Comparison of ENCODE assay signal across 8 cellular contexts in the genomic region with DNA sequence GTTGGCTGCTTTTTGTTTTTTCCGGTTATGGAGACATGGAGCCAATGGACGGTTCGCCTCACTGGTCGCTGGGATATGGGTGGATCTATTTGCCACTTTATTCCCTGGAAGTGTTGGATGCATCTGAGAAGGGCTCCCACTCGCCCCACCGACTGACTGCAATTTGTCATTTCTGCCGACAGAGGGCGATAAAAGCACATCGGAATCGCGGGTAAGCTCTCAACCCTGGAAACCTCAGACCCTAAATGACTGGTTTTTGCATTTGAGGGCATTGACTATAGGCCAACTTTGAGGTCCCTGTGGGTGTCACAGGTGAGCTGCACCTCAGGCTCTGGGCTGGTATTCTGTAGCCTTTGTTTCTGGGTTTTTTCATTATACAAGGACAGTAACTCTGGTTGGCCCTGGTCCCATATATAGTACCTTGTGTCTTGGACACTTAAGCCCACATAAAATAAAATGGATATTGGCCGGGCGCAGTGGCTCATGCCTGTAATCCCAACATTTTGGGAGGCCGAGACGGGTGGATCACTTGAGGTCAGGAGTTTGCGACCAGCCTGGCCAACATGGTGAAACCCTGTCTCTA.
DNase-seq lines count a peak whose midpoint lies in the region; ATAC-seq and TF ChIP-seq lines count a peak whose summit lies in the region.

No MANE protein-coding gene starts in this region.

- no peak overlapping the region for H3K4me3 ChIP-seq in astrocyte of the spinal cord (ENCODE audit: low read depth, low read length)

- in situ Hi-C loops in astrocyte of the spinal cord (cut with HindIII; ENCODE audit: low sequenced_read_pairs): no loop called here

- TF ChIP-seq CTCF in LNCAP (IDR thresholded peaks at IDR 0.05) (peak; percentile 92), astrocyte of the spinal cord (IDR thresholded peaks at IDR 0.05; ENCODE audit: low read depth, low read length) (peak; percentile 83)

- DNase-seq in EL (peak; percentile 57), T follicular helper cell (ENCODE audit: low read depth) (peak; percentile 22), astrocyte of the spinal cord (ENCODE audit: low read depth, low spot score) (peak; percentile 32), iPS-NIHi11 (ENCODE audit: low spot score) (peak; percentile 85)
- peak; percentile 59 for DNase-seq in stimulated activated CD4-positive, alpha-beta T cell treated with anti-CD3 and anti-CD28 coated beads, Interleukin-15, amount 100 ng/mL, for 24 hours

- ATAC-seq in GM21526 (IDR thresholded peaks at IDR 0.05; ENCODE audit: low FRiP score, unreplicated experiment) (no peak), GM19395 (IDR thresholded peaks at IDR 0.05; ENCODE audit: unreplicated experiment) (no peak)

Comparison
In these comparisons a context has a peak if more than half of its experiments do, and no peak if none do; other contexts are left out.
1. DNase-seq: peak in every context shown above with its lines; median percentile 85 in iPS-NIHi11; 59 in stimulated activated CD4-positive, alpha-beta T cell treated with anti-CD3 and anti-CD28 coated beads, Interleukin-15, amount 100 ng/mL, for 24 hours; 57 in EL; 32 in astrocyte of the spinal cord; 22 in T follicular helper cell.